In genomic region chr19:43503501-43504425, GRCh38 we compare ENCODE assay signal across 8 cellular contexts. TPM values are rescaled to one million over a fixed set of nuclear protein-coding genes. Genes with fewer than 3 reads are reported as not detected.
DNase-seq lines count a peak whose midpoint lies in the region; TF ChIP-seq lines count a peak whose summit lies in the region.

No MANE protein-coding gene starts in this region.

- H3K36me3 ChIP-seq in neuronal stem cell (replicated peaks in 1 of 2; ENCODE audit: control insufficient read depth in 2 of 2, insufficient read depth in 2 of 2, low read length in 2 of 2) (peaks cover 0 to 15% of the 10 kb centered on the region in 2 donors), subcutaneous abdominal adipose tissue (ENCODE audit: control insufficient read depth in 5 of 5, insufficient read depth in 5 of 5, low read length in 5 of 5) (peaks cover 2 to 13% (median 12%) of the 10 kb centered on the region in 5 donors)

- DNase-seq in ELF-1 (ENCODE audit: low read depth, low spot score) (peak; percentile 97), GOT3 (lab: John Stamatoyannopoulos, UW) (peak; percentile 67), SHP77 (lab: John Stamatoyannopoulos, UW) (peak; percentile 92 to 94), activated gamma-delta T cell (lab: John Stamatoyannopoulos, UW) (peak; percentile 87), foreskin melanocyte (peak; percentile 77), neuronal stem cell (ENCODE audit: low spot score) (peak; percentile 97)

- H3K27me3 ChIP-seq in neuronal stem cell (ENCODE audit: control insufficient read depth in 3 of 3, insufficient read depth in 3 of 3, low read depth in 1 of 3, low read length in 3 of 3) (peaks cover 0 to 26% (median 0%) of the 10 kb centered on the region in 3 experiments), subcutaneous abdominal adipose tissue (ENCODE audit: control insufficient read depth in 5 of 5, insufficient read depth in 4 of 5, low read length in 5 of 5) (peaks cover 0 to 9% (median 0%) of the 10 kb centered on the region in 5 donors)

- H4K8ac ChIP-seq in neuronal stem cell (ENCODE audit: low read depth, low read length): peak overlapping the region; percentile 72

- H3K79me1 ChIP-seq in neuronal stem cell (ENCODE audit: low read depth, low read length): no peaks in the 10 kb centered on the region

- peak overlapping the region; percentile 97 for H3K4me2 ChIP-seq in neuronal stem cell (ENCODE audit: insufficient read depth, low read length, poor library complexity, severe bottlenecking)

- peak overlapping the region; percentile 30 for H2BK15ac ChIP-seq in neuronal stem cell (ENCODE audit: low read length)

- peak overlapping the region; percentile 99 for H3K18ac ChIP-seq in neuronal stem cell (ENCODE audit: low read length)

- H3K23ac ChIP-seq in neuronal stem cell (ENCODE audit: low read depth, low read length, poor library complexity): peak overlapping the region; percentile 96

- peak overlapping the region; percentile 67 for H2BK120ac ChIP-seq in neuronal stem cell (ENCODE audit: low read depth, low read length)

- H3K9me3 ChIP-seq in neuronal stem cell (replicated peaks in 1 of 2; ENCODE audit: control insufficient read depth in 2 of 2, insufficient read depth in 1 of 2, low read depth in 1 of 2, low read length in 2 of 2) (no peaks in the 10 kb centered on the region), subcutaneous abdominal adipose tissue (ENCODE audit: control insufficient read depth in 5 of 5, low read length in 5 of 5) (no peaks in the 10 kb centered on the region)

- H4K91ac ChIP-seq in neuronal stem cell (ENCODE audit: low read depth, low read length, poor library complexity): no peak overlapping the region

- H3K14ac ChIP-seq in neuronal stem cell (ENCODE audit: low read length): peak overlapping the region; percentile 94

- peak overlapping the region; percentile 14 for H2AK5ac ChIP-seq in neuronal stem cell (ENCODE audit: low read depth, low read length)

- H2AFZ ChIP-seq in neuronal stem cell (ENCODE audit: low read length): peak overlapping the region; percentile 93

- no CpG with 5 or more reads among the region's 64 CpGs for WGBS in neuronal stem cell (ENCODE audit: extremely low coverage in 2 of 2, insufficient read length in 2 of 2, insufficient replicate concordance in 1 of 2), 2 donors

- H3K4ac ChIP-seq in neuronal stem cell (ENCODE audit: low read length): no peak overlapping the region

- H3K9ac ChIP-seq in neuronal stem cell (ENCODE audit: low read depth, low read length, poor library complexity) (peak overlapping the region; percentile 91), subcutaneous abdominal adipose tissue (ENCODE audit: low read length in 5 of 5) (peak overlapping the region; percentile 46 to 95 (median 81))

- H3K4me1 ChIP-seq in neuronal stem cell (ENCODE audit: control insufficient read depth in 2 of 2, insufficient read depth in 1 of 2, low read depth in 1 of 2, low read length in 2 of 2): peaks cover 7 to 10% of the 10 kb centered on the region in 2 donors
- H3K4me1 ChIP-seq in subcutaneous abdominal adipose tissue (ENCODE audit: control insufficient read depth in 5 of 5, insufficient read depth in 5 of 5, low read length in 5 of 5): peaks cover 3 to 24% (median 20%) of the 10 kb centered on the region in 5 donors

- peak overlapping the region; percentile 95 for H2BK5ac ChIP-seq in neuronal stem cell (ENCODE audit: low read length)

- peak overlapping the region; percentile 97 for H2BK12ac ChIP-seq in neuronal stem cell (ENCODE audit: low read length)

- H3K4me3 ChIP-seq in neuronal stem cell (ENCODE audit: low read length in 2 of 2): peak overlapping the region; percentile 74 to 89
- H3K4me3 ChIP-seq in subcutaneous abdominal adipose tissue (ENCODE audit: low read depth in 1 of 5, low read length in 5 of 5): peak overlapping the region; percentile 73 to 82 (median 81)

- 0 out of 2 replicates have a peak, but pooled peaks have one; percentile 29 for TF ChIP-seq CTCF in LNCAP (IDR thresholded peaks at IDR 0.05)

- H3K27ac ChIP-seq in neuronal stem cell (replicated peaks; ENCODE audit: low read length): no peak overlapping the region
- peak overlapping the region; percentile 57 for H3K27ac ChIP-seq in subcutaneous abdominal adipose tissue (ENCODE audit: low read depth, low read length)

RNA-seq across cellular contexts. Expression of gene PHLDB3, which starts 0.8 kb away (rescaled TPM):
- polyA plus RNA-seq in neuronal stem cell (2013, experiment 1 of 2): 8.0 TPM
- 7.9 TPM for polyA plus RNA-seq in neuronal stem cell (2013, experiment 2 of 2)

RNA-seq across cellular contexts. Expression of gene ETHE1, which starts 23.2 kb away (rescaled TPM):
- 14.2 TPM for polyA plus RNA-seq in neuronal stem cell (2013, experiment 1 of 2)
- polyA plus RNA-seq in neuronal stem cell (2013, experiment 2 of 2): 13.9 TPM

RNA-seq across cellular contexts. Expression of gene ZNF575, which starts 29.2 kb away (rescaled TPM):
- polyA plus RNA-seq in neuronal stem cell (2013, experiment 1 of 2): 0.29 TPM
- 0.21 TPM for polyA plus RNA-seq in neuronal stem cell (2013, experiment 2 of 2)

RNA-seq across cellular contexts. Expression of gene LYPD3, which starts 38.4 kb away (rescaled TPM):
- polyA plus RNA-seq in neuronal stem cell (2013, experiment 1 of 2): 0.59 TPM
- 0.68 TPM for polyA plus RNA-seq in neuronal stem cell (2013, experiment 2 of 2)
